Comparison of ENCODE assay signal across 17 cellular contexts in genomic region chr16:50735629-50736122, GRCh38. TPM values are rescaled to one million over a fixed set of nuclear protein-coding genes. Genes with fewer than 3 reads are reported as not detected.
DNase-seq lines count a peak whose midpoint lies in the region; ATAC-seq and TF ChIP-seq lines count a peak whose summit lies in the region.
"Had no signal": no experiment of that assay in that cellular context is flagged by ENCODE, and none has a peak within 500 bp of the region (broad histone marks: within the 10 kb centered on the region; RNA-seq: fewer than 3 reads in every experiment).

No MANE protein-coding gene starts in this region.

- no peaks in the 10 kb centered on the region for H3K27me3 ChIP-seq in neutrophil
- H3K27me3 ChIP-seq: upper lobe of left lung had no signal

- H3K4me3 Mint-ChIP-seq in activated CD4-positive, alpha-beta T cell treated with anti-CD3 and anti-CD28 coated beads, Interleukin-2, amount 10 ng/mL, durations not matched to agents 24 days and 14 days = peak overlapping the region; percentile 8
- H3K4me3 Mint-ChIP-seq: IgD-negative memory B cell, neural progenitor cell had no signal

- TF ChIP-seq CTCF in neutrophil (IDR thresholded peaks at IDR 0.05) = no peak

- peaks cover 4 to 6% of the 10 kb centered on the region in 2 experiments for H3K4me1 ChIP-seq in neutrophil (ENCODE audit: control insufficient read depth in 1 of 2, insufficient read depth in 1 of 2, low read depth in 1 of 2, low read length in 1 of 2)

- peak overlapping the region; percentile 58 for H3K27ac ChIP-seq in neutrophil
- H3K27ac ChIP-seq: neural progenitor cell, upper lobe of left lung had no signal

- peak overlapping the region; percentile 47 for H3K27ac Mint-ChIP-seq in activated CD4-positive, alpha-beta T cell treated with anti-CD3 and anti-CD28 coated beads, Interleukin-2, amount 10 ng/mL, durations not matched to agents 24 days and 14 days
- H3K27ac Mint-ChIP-seq: neural progenitor cell had no signal

- no peak for DNase-seq in activated CD4-positive, alpha-beta T cell treated with anti-CD3 and anti-CD28 coated beads, Interleukin-2, amount 10 ng/mL, durations not matched to agents 24 days and 14 days
- DNase-seq in activated CD4-positive, alpha-beta T cell treated with anti-CD3 and anti-CD28 coated beads, Interleukin-2, amount 50 U/mL, for 4 hours = no peak
- DNase-seq in NCI-H1436 treated with DMSO at 0.1 percent for 48 hours (lab: John Stamatoyannopoulos, UW) = no peak
- no peak for DNase-seq in AG20443 (ENCODE audit: low spot score)
- DNase-seq: ACHN, glutamatergic neuron, NCI-H146, NCI-H526 treated with DMSO at 0.1 percent for 48 hours had no signal

- ATAC-seq in GM21423 (IDR thresholded peaks at IDR 0.05; ENCODE audit: unreplicated experiment) (peak; percentile 39), HG03565 (IDR thresholded peaks at IDR 0.05; ENCODE audit: unreplicated experiment) (peak; percentile 72), HG03571 (IDR thresholded peaks at IDR 0.05; ENCODE audit: unreplicated experiment) (no peak)
- ATAC-seq: Right ventricle myocardium inferior had no signal

- peaks cover 50% of the 10 kb centered on the region for H3K4me1 Mint-ChIP-seq in activated CD4-positive, alpha-beta T cell treated with anti-CD3 and anti-CD28 coated beads, Interleukin-2, amount 10 ng/mL, durations not matched to agents 24 days and 14 days

- no peaks in the 10 kb centered on the region for H3K27me3 Mint-ChIP-seq in activated CD4-positive, alpha-beta T cell treated with anti-CD3 and anti-CD28 coated beads, Interleukin-2, amount 10 ng/mL, durations not matched to agents 24 days and 14 days
- H3K27me3 Mint-ChIP-seq: IgD-negative memory B cell had no signal

- no peaks in the 10 kb centered on the region for H3K9me3 ChIP-seq in neutrophil
- H3K9me3 ChIP-seq: upper lobe of left lung had no signal

- H3K4me3 ChIP-seq in neutrophil (ENCODE audit: low read depth in 1 of 2, low read length in 1 of 2) = no peak overlapping the region
- H3K4me3 ChIP-seq: neural progenitor cell, smooth muscle cell, upper lobe of left lung had no signal

- peaks cover 37% of the 10 kb centered on the region for H3K36me3 ChIP-seq in neutrophil
- H3K36me3 ChIP-seq: neural progenitor cell had no signal

- peaks cover 37% of the 10 kb centered on the region for H3K36me3 Mint-ChIP-seq in activated CD4-positive, alpha-beta T cell treated with anti-CD3 and anti-CD28 coated beads, Interleukin-2, amount 10 ng/mL, durations not matched to agents 24 days and 14 days (ENCODE audit: low read depth)
- H3K36me3 Mint-ChIP-seq: neural progenitor cell had no signal

- intact Hi-C loops in activated CD4-positive, alpha-beta T cell treated with anti-CD3 and anti-CD28 coated beads, Interleukin-2, amount 10 ng/mL, durations not matched to agents 24 days and 14 days (cut with micrococcal nuclease) = no loop called here

- H3K9me3 Mint-ChIP-seq in activated CD4-positive, alpha-beta T cell treated with anti-CD3 and anti-CD28 coated beads, Interleukin-2, amount 10 ng/mL, durations not matched to agents 24 days and 14 days = peaks cover 6% of the 10 kb centered on the region
- H3K9me3 Mint-ChIP-seq: IgD-negative memory B cell, neural progenitor cell had no signal

RNA-seq across cellular contexts. Expression of gene CYLD, which starts 6.2 kb away (rescaled TPM):
- 178 TPM in 2 replicates for total RNA-seq in activated CD4-positive, alpha-beta T cell treated with anti-CD3 and anti-CD28 coated beads, Interleukin-2, amount 10 ng/mL, durations not matched to agents 24 days and 14 days

RNA-seq across cellular contexts. Expression of gene NOD2, which starts 42.3 kb away (rescaled TPM):
- total RNA-seq in activated CD4-positive, alpha-beta T cell treated with anti-CD3 and anti-CD28 coated beads, Interleukin-2, amount 10 ng/mL, durations not matched to agents 24 days and 14 days = 8.3 and 9.3 TPM in 2 replicates

RNA-seq across cellular contexts. Expression of gene SNX20, which starts 54.6 kb away (rescaled TPM):
- 33.3 and 34.9 TPM in 2 replicates for total RNA-seq in activated CD4-positive, alpha-beta T cell treated with anti-CD3 and anti-CD28 coated beads, Interleukin-2, amount 10 ng/mL, durations not matched to agents 24 days and 14 days
- total RNA-seq: smooth muscle cell had no signal
